In genomic region chr20:45338121-45339030, GRCh38 we compare ENCODE assay signal across 8 cellular contexts. TPM values are rescaled to one million over a fixed set of nuclear protein-coding genes. Genes with fewer than 3 reads are reported as not detected.
DNase-seq lines count a peak whose midpoint lies in the region; ATAC-seq, FAIRE-seq and TF ChIP-seq lines count a peak whose summit lies in the region.
"Had no signal": no experiment of that assay in that cellular context is flagged by ENCODE, and none has a peak within 500 bp of the region (broad histone marks: within the 10 kb centered on the region; RNA-seq: fewer than 3 reads in every experiment).

No MANE protein-coding gene starts in this region.

- H3K9me3 ChIP-seq in HCT116 (ENCODE audit: control insufficient read depth in 1 of 2, insufficient read depth in 1 of 2, low read depth in 1 of 2, low read length in 2 of 2): no peaks in the 10 kb centered on the region
- H3K9me3 ChIP-seq in duodenal mucosa (ENCODE audit: control insufficient read depth in 1 of 2, low read length in 2 of 2): no peaks in the 10 kb centered on the region
- no peaks in the 10 kb centered on the region for H3K9me3 ChIP-seq in trophoblast cell (ENCODE audit: insufficient read depth, low read depth, low read length)
- H3K9me3 ChIP-seq in CD4-positive, alpha-beta T cell (ENCODE audit: control insufficient read depth, low read length): no peaks in the 10 kb centered on the region

- H4K8ac ChIP-seq in trophoblast cell (ENCODE audit: low read depth, low read length): peak overlapping the region; percentile 61

- peak overlapping the region; percentile 63 for H3K14ac ChIP-seq in trophoblast cell (ENCODE audit: low read length)

- WGBS in trophoblast cell (ENCODE audit: extremely low coverage, insufficient coverage, insufficient read length): no CpG with 5 or more reads among the region's 11 CpGs

- peak overlapping the region; percentile 91 for H2BK5ac ChIP-seq in trophoblast cell (ENCODE audit: low read depth, low read length, poor library complexity)

- no peak overlapping the region for H4K12ac ChIP-seq in trophoblast cell (ENCODE audit: low read depth, low read length)

- no peak for TF ChIP-seq CTCF in HCT116 (IDR thresholded peaks at IDR 0.05 in 2 of 3, conservative IDR thresholded peaks at IDR 0.05 in 1 of 3; ENCODE audit: borderline replicate concordance in 1 of 3, insufficient read depth in 1 of 3, low read depth in 2 of 3, low read length in 2 of 3)
- no peak for TF ChIP-seq CTCF in CD4-positive, alpha-beta T cell (IDR thresholded peaks at IDR 0.05)

- POLR2A ChIA-PET in HCT116 (lab: Charles Lee): interaction anchor here (0.6 to 3.8 kb wide), 3 partner anchors 8 to 85 kb away, joined by 3 to 24 read pairs (median 8); no protein-coding TSS in a partner anchor
- POLR2A ChIA-PET in CD4-positive, alpha-beta T cell (lab: Charles Lee): no interaction called here

- no peaks in the 10 kb centered on the region for H3K27me3 Mint-ChIP-seq in CD4-positive, alpha-beta T cell

- no TSS peak for BruUV-seq in HCT116 (replicated peaks; lab: Mats Ljungman, UMichigan)

- no peak for FAIRE-seq in GM19239 (lab: Jason Lieb, UNC)

- peak overlapping the region; percentile 91 for H3K4me2 ChIP-seq in HCT116 (ENCODE audit: low read length)
- peak overlapping the region; percentile 30 for H3K4me2 ChIP-seq in trophoblast cell (ENCODE audit: low read length)

- H3K4me3 ChIP-seq in HCT116 (replicated peaks in 1 of 2; ENCODE audit: low read depth in 1 of 2, low read length in 2 of 2) (peak overlapping the region; percentile 2 to 45), duodenal mucosa (ENCODE audit: low read depth in 1 of 2, low read length in 2 of 2) (peak overlapping the region; percentile 25 to 50), trophoblast cell (ENCODE audit: low read depth, low read length) (no peak overlapping the region)

- H3K4me1 ChIP-seq in HCT116 (ENCODE audit: control insufficient read depth in 1 of 2, insufficient read depth in 2 of 2, low read length in 2 of 2) (peaks cover 70 to 81% of the 10 kb centered on the region in 2 experiments), duodenal mucosa (ENCODE audit: control insufficient read depth in 1 of 2, insufficient read depth in 2 of 2, low read length in 2 of 2) (peaks cover 68 to 70% of the 10 kb centered on the region in 2 donors), trophoblast cell (ENCODE audit: control insufficient read depth in 1 of 2, insufficient read depth in 2 of 2, low read length in 2 of 2) (peaks cover 61 to 66% of the 10 kb centered on the region in 2 experiments)

- intact Hi-C loops in HCT116 (cut with micrococcal nuclease): no loop called here
- intact Hi-C loops in CD4-positive, alpha-beta T cell (cut with DNase I, micrococcal nuclease): no loop called here

- peak overlapping the region; percentile 71 for H3K4ac ChIP-seq in trophoblast cell (ENCODE audit: low read depth, low read length)

- H3K27me3 ChIP-seq in HCT116 (ENCODE audit: insufficient read depth, low read length) (no peaks in the 10 kb centered on the region), duodenal mucosa (ENCODE audit: control insufficient read depth in 1 of 2, insufficient read depth in 2 of 2, low read length in 2 of 2) (no peaks in the 10 kb centered on the region), trophoblast cell (ENCODE audit: insufficient read depth, low read length) (no peaks in the 10 kb centered on the region)
- H3K27me3 ChIP-seq in CD4-positive, alpha-beta T cell (ENCODE audit: control insufficient read depth, insufficient read depth, low read length): no peaks in the 10 kb centered on the region

- H4K91ac ChIP-seq in trophoblast cell (ENCODE audit: low read depth, low read length): peak overlapping the region; percentile 89

- CTCF ChIA-PET in HCT116 (lab: Charles Lee): interaction anchor here (1.2 to 1.5 kb wide), 3 partner anchors 27 to 98 kb away, joined by 3 to 4 read pairs (median 3); no protein-coding TSS in a partner anchor
- CTCF ChIA-PET in CD4-positive, alpha-beta T cell (lab: Charles Lee): no interaction called here

- RAD21 ChIA-PET in HCT116 (lab: Charles Lee; ENCODE audit: low non-redundant PET in 1 of 2, low total read pairs in 2 of 2, uncharacterized antibody in 2 of 2, unreplicated experiment in 2 of 2): interaction anchor here in 1 of 2 experiments (1.5 kb wide), 1 partner anchor 12 kb away, joined by 3 read pairs; no protein-coding TSS in a partner anchor

- no peak overlapping the region for H3K27ac Mint-ChIP-seq in CD4-positive, alpha-beta T cell

- peak overlapping the region; percentile 80 for H3K9ac ChIP-seq in HCT116 (ENCODE audit: low read length)
- H3K9ac ChIP-seq in duodenal mucosa (ENCODE audit: low read depth in 1 of 2, low read length in 2 of 2): peak overlapping the region; percentile 67
- H3K9ac ChIP-seq in trophoblast cell (ENCODE audit: low read length): no peak overlapping the region

- peaks cover 6 to 26% of the 10 kb centered on the region in 2 experiments; a peak in 2 of 4 replicates for H3K36me3 ChIP-seq in HCT116 (ENCODE audit: control insufficient read depth in 1 of 2, insufficient read depth in 2 of 2, low read length in 2 of 2)
- H3K36me3 ChIP-seq in duodenal mucosa (ENCODE audit: control insufficient read depth in 1 of 2, insufficient read depth in 2 of 2, low read length in 2 of 2): peaks cover 0 to 7% of the 10 kb centered on the region in 2 donors
- H3K36me3 ChIP-seq in trophoblast cell (ENCODE audit: control insufficient read depth in 1 of 2, insufficient read depth in 2 of 2, low read length in 2 of 2): peaks cover 21 to 27% of the 10 kb centered on the region in 2 experiments

- H2BK12ac ChIP-seq in trophoblast cell (ENCODE audit: low read length): peak overlapping the region; percentile 91

- TF ChIP-seq RAD21 in HCT116 (IDR thresholded peaks at IDR 0.05; ENCODE audit: low read depth): no peak

- no peaks in the 10 kb centered on the region for H3K9me2 ChIP-seq in HCT116 (ENCODE audit: insufficient read depth)

- H3K4me1 Mint-ChIP-seq in CD4-positive, alpha-beta T cell (ENCODE audit: low read depth): no peaks in the 10 kb centered on the region

- H2BK120ac ChIP-seq in trophoblast cell (ENCODE audit: insufficient read depth, low read length, poor library complexity): peak overlapping the region; percentile 92

- H3K27ac ChIP-seq in HCT116 (ENCODE audit: low read depth, low read length): peak overlapping the region; percentile 84
- H3K27ac ChIP-seq in duodenal mucosa (ENCODE audit: low read depth, low read length): peak overlapping the region; percentile 71
- H3K27ac ChIP-seq in trophoblast cell (ENCODE audit: low read depth, low read length): peak overlapping the region; percentile 90
- no peak overlapping the region for H3K27ac ChIP-seq in CD4-positive, alpha-beta T cell (ENCODE audit: low read depth, low read length)

- peaks cover 45% of the 10 kb centered on the region for H3K79me1 ChIP-seq in trophoblast cell (ENCODE audit: low read length)

- H4K20me1 ChIP-seq in HCT116 (ENCODE audit: insufficient read depth): 0 out of 2 replicates have a peak, but pooled peaks cover 3% of the 10 kb centered on the region

- H3K23ac ChIP-seq in trophoblast cell (ENCODE audit: low read length): no peak overlapping the region

- DNase-seq in HCT116 (ENCODE audit: low read depth, low spot score) (no peak), trophoblast cell (no peak), GM19239 (ENCODE audit: insufficient read length, low spot score) (no peak)
- no peak for DNase-seq in CD4-positive, alpha-beta T cell
- DNase-seq: NCI-H1417 treated with DMSO at 0.1 percent for 48 hours; stimulated activated CD4-positive, alpha-beta T cell treated with anti-CD3 and anti-CD28 coated beads, Interleukin-15, amount 100 ng/mL, for 24 hours had no signal

- H3K79me2 ChIP-seq in HCT116 (ENCODE audit: insufficient read depth, low read length) (peaks cover 89% of the 10 kb centered on the region), trophoblast cell (ENCODE audit: control insufficient read depth, insufficient read depth, low read length, poor library complexity) (peaks cover 38% of the 10 kb centered on the region)

- no peak for TF ChIP-seq POLR2A in HCT116 (IDR thresholded peaks at IDR 0.05; ENCODE audit: borderline replicate concordance, extremely low read depth, insufficient read depth, insufficient read length)

- no peaks in the 10 kb centered on the region for H3K36me3 Mint-ChIP-seq in CD4-positive, alpha-beta T cell (ENCODE audit: low read depth)

- peak overlapping the region; percentile 88 for H2AK5ac ChIP-seq in trophoblast cell (ENCODE audit: low read length)

- H3K9me3 Mint-ChIP-seq in CD4-positive, alpha-beta T cell: no peaks in the 10 kb centered on the region

- peak overlapping the region; percentile 83 for H3K18ac ChIP-seq in trophoblast cell (ENCODE audit: low read length)

- no peak overlapping the region for H3K4me3 Mint-ChIP-seq in CD4-positive, alpha-beta T cell

- no peak overlapping the region for H2AFZ ChIP-seq in HCT116 (ENCODE audit: low read depth, low read length, poor library complexity, severe bottlenecking)
- H2AFZ ChIP-seq in trophoblast cell (ENCODE audit: insufficient read depth, low read length, poor library complexity): peak overlapping the region; percentile 18

- ATAC-seq in HCT116 (peak; percentile 0; the same call in 1 of the 2 replicates), GM19452 (IDR thresholded peaks at IDR 0.05; ENCODE audit: unreplicated experiment) (no peak)
- ATAC-seq in CD4-positive, alpha-beta T cell (ENCODE audit: poor library complexity): no peak

TF ChIP-seq in HCT116, 20 proteins besides CTCF, POLR2A, EP300 and RAD21:
- TF ChIP-seq FOSL1 (IDR thresholded peaks at IDR 0.05; ENCODE audit: low read depth) (no peak), POLR2AphosphoS5 (IDR thresholded peaks at IDR 0.05; ENCODE audit: low read depth, low read length) (0 out of 2 replicates have a peak, but pooled peaks have one; percentile 8)

RNA-seq across cellular contexts. Expression of gene SDC4, which starts 9.8 kb away (rescaled TPM):
- total RNA-seq in HCT116 (2021; ENCODE audit: unreplicated experiment): 100 TPM
- polyA plus RNA-seq in HCT116 (2012): 115 and 117 TPM in 2 replicates
- polyA plus RNA-seq in trophoblast cell (2013): 89.9 and 90.3 TPM in 2 replicates
- total RNA-seq in CD4-positive, alpha-beta T cell: 1 to 10 TPM; 1.0 to 1.1 TPM

RNA-seq across cellular contexts. Expression of gene SYS1, which starts 24.6 kb away (rescaled TPM):
- total RNA-seq in HCT116 (2021; ENCODE audit: unreplicated experiment): 20.5 TPM
- polyA plus RNA-seq in HCT116 (2012): 21.2 and 26.3 TPM in 2 replicates
- polyA plus RNA-seq in trophoblast cell (2013): 14.7 and 15.0 TPM in 2 replicates
- total RNA-seq in CD4-positive, alpha-beta T cell: 100 to 1,000 TPM in 1 of 2 experiments, 10 to 100 TPM in 1; 94.8 to 107 TPM

RNA-seq across cellular contexts. Expression of gene MATN4, which starts 30.3 kb away (rescaled TPM):
- total RNA-seq in HCT116 (2021; ENCODE audit: unreplicated experiment): 0.64 TPM
- 0.61 and 0.62 TPM in 2 replicates for polyA plus RNA-seq in HCT116 (2012)
- 0.10 and 0.12 TPM in 2 replicates for polyA plus RNA-seq in trophoblast cell (2013)
- total RNA-seq in CD4-positive, alpha-beta T cell: not detected

RNA-seq across cellular contexts. Expression of gene RBPJL, which starts 31.7 kb away (rescaled TPM):
- not detected for total RNA-seq in HCT116 (2021; ENCODE audit: unreplicated experiment)
- polyA plus RNA-seq in HCT116 (2012): 0.05 and 0.08 TPM in 2 replicates
- polyA plus RNA-seq in trophoblast cell (2013): not detected in 2 replicates
- not detected for total RNA-seq in CD4-positive, alpha-beta T cell

RNA-seq across cellular contexts. Expression of gene TP53TG5, which starts 39.7 kb away (rescaled TPM):
- total RNA-seq in HCT116 (2021; ENCODE audit: unreplicated experiment): 0.76 TPM
- 0.34 and 0.64 TPM in 2 replicates for polyA plus RNA-seq in HCT116 (2012)
- polyA plus RNA-seq in trophoblast cell (2013): not detected in 2 replicates
- total RNA-seq in CD4-positive, alpha-beta T cell: under 1 TPM in 1 of 2 experiments, not detected in 1; 0.36 TPM

Comparison
In these comparisons a context has a peak if more than half of its experiments do, and no peak if none do; other contexts are left out.
1. RNA of gene SDC4, which starts 9.8 kb away (total RNA-seq): 100 TPM in HCT116 (single experiment); 1.0 to 1.1 TPM in CD4-positive, alpha-beta T cell; every median in the first group is over 10 times any median in the second.